In the genomic region with DNA sequence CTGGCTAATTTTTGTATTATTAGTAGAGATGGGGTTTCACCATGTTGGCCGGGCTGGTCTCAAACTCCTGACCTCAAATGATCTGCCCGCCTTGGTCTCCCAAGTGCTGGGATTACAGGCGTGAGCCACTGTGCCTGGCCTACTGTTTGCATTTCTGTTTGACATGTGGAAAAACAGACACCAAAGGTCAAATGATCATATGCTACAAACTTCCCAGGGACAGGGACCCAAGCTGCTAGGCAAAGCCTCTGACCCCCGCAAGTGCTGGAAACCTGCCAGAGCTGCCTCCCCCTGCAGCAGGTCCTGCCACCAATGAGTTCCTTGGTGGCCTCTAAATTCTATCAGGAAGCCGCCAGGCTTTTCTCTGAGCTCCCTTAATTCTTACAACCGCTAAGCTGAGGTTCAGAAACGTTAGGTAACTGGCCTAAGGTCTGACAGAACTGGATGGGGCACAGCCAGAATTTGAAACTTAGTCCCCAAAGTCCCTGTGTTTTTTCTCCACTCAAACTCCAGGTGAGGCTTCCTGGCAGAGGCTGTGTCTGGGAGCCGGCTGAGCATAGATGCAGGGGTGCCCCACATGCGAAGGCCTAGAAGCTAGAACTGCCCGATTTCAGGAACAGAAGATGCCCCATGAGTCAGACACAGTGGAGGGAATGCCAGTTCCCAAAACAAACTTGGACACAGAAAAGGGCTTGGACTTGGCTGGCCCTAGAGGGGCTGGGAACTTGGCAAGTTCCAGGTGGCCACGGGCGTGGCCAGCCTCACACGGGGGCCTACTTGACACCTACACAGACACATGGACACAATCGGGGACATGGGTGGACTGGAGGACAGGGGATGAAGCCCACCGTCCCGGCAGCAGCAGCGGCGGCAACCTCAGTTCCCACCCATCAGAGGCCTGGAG, we compare ENCODE assay signal across 10 cellular contexts. TPM values are rescaled to one million over a fixed set of nuclear protein-coding genes. Genes with fewer than 3 reads are reported as not detected.
DNase-seq lines count a peak whose midpoint lies in the region; ATAC-seq and TF ChIP-seq lines count a peak whose summit lies in the region.
"Had no signal": no experiment of that assay in that cellular context is flagged by ENCODE, and none has a peak within 500 bp of the region (broad histone marks: within the 10 kb centered on the region; RNA-seq: fewer than 3 reads in every experiment).

No MANE protein-coding gene starts in this region.

- H3K27me3 Mint-ChIP-seq in glutamatergic neuron (ENCODE audit: unreplicated experiment): peaks cover 2% of the 10 kb centered on the region
- H3K27me3 Mint-ChIP-seq: stimulated activated naive CD8-positive, alpha-beta T cell treated with anti-CD3 and anti-CD28 coated beads, Interleukin-15, amount 100 ng/mL, for 72 hours had no signal

- DNase-seq in Peyer's patch: no peak
- peak; percentile 83 for DNase-seq in coronary artery (ENCODE audit: low spot score)
- DNase-seq in transverse colon: no peak
- no peak for DNase-seq in glutamatergic neuron
- DNase-seq in posterior vena cava (ENCODE audit: low spot score): no peak
- DNase-seq in omental fat pad (ENCODE audit: low spot score): no peak
- DNase-seq: NCI-H2107; SK-N-SH; stimulated activated naive CD8-positive, alpha-beta T cell treated with anti-CD3 and anti-CD28 coated beads, Interleukin-15, amount 100 ng/mL, for 72 hours had no signal

- H3K27ac Mint-ChIP-seq in glutamatergic neuron (ENCODE audit: unreplicated experiment): no peak overlapping the region

- H3K36me3 ChIP-seq in Peyer's patch (peaks cover 0 to 6% (median 0%) of the 10 kb centered on the region in 3 donors), mucosa of stomach (ENCODE audit: control insufficient read depth, insufficient read depth, low read length) (no peaks in the 10 kb centered on the region), transverse colon (no peaks in the 10 kb centered on the region)

- H3K9ac ChIP-seq in mucosa of stomach (ENCODE audit: low read length): peak overlapping the region; percentile 32
- H3K9ac ChIP-seq: SK-N-SH had no signal

- peaks cover 45% of the 10 kb centered on the region for H3K4me1 Mint-ChIP-seq in glutamatergic neuron (ENCODE audit: low read depth, unreplicated experiment)

- no peaks in the 10 kb centered on the region for H3K36me3 Mint-ChIP-seq in glutamatergic neuron (ENCODE audit: unreplicated experiment)

- H3K27ac ChIP-seq in Peyer's patch (peak overlapping the region; percentile 34 to 98 (median 72)), coronary artery (peak overlapping the region; percentile 76 to 89), transverse colon (peak overlapping the region; percentile 96 to 99 (median 98))

- no peak overlapping the region for H3K4me3 Mint-ChIP-seq in glutamatergic neuron (ENCODE audit: unreplicated experiment)
- H3K4me3 Mint-ChIP-seq: stimulated activated naive CD8-positive, alpha-beta T cell treated with anti-CD3 and anti-CD28 coated beads, Interleukin-15, amount 100 ng/mL, for 72 hours had no signal

- peaks cover 4 to 85% (median 23%) of the 10 kb centered on the region in 4 donors for H3K4me1 ChIP-seq in Peyer's patch
- H3K4me1 ChIP-seq in mucosa of stomach (ENCODE audit: control insufficient read depth, insufficient read depth, low read length): peaks cover 62% of the 10 kb centered on the region
- H3K4me1 ChIP-seq in transverse colon: peaks cover 51 to 92% (median 74%) of the 10 kb centered on the region in 4 donors

- H3K4me3 ChIP-seq in Peyer's patch: no peak overlapping the region
- H3K4me3 ChIP-seq in coronary artery: peak overlapping the region; percentile 39
- H3K4me3 ChIP-seq in mucosa of stomach (ENCODE audit: low read length): no peak overlapping the region
- no peak overlapping the region for H3K4me3 ChIP-seq in transverse colon

- H3K9me3 ChIP-seq in Peyer's patch (no peaks in the 10 kb centered on the region), mucosa of stomach (ENCODE audit: control insufficient read depth, low read length) (no peaks in the 10 kb centered on the region), transverse colon (no peaks in the 10 kb centered on the region)
- H3K9me3 ChIP-seq: SK-N-SH had no signal

- intact Hi-C loops in transverse colon (cut with DNase I; ENCODE audit: low total_unique reads) (no loop called here), posterior vena cava (cut with DNase I) (loop anchor here in 1 of 2 donors (10.0 kb wide), 1 partner anchor 105 kb away; a partner anchor contains a TSS)

- no peak for ATAC-seq in omental fat pad (ENCODE audit: low FRiP score)
- ATAC-seq: stimulated activated naive CD8-positive, alpha-beta T cell treated with anti-CD3 and anti-CD28 coated beads, Interleukin-15, amount 100 ng/mL, for 72 hours had no signal

- no peak for TF ChIP-seq POLR2A in Peyer's patch (IDR thresholded peaks at IDR 0.05)
- no peak for TF ChIP-seq POLR2A in transverse colon (IDR thresholded peaks at IDR 0.05)

- H3K27me3 ChIP-seq in Peyer's patch (no peaks in the 10 kb centered on the region), mucosa of stomach (ENCODE audit: control insufficient read depth, insufficient read depth, low read length) (no peaks in the 10 kb centered on the region), transverse colon (no peaks in the 10 kb centered on the region)

- WGBS in transverse colon (ENCODE audit: low coverage in 1 of 2), 2 donors: 57% methylated on average over 18 of the region's 18 CpGs; no CpG with 5 or more reads in 1 of the 2 donors

- H3K9me3 Mint-ChIP-seq in glutamatergic neuron (ENCODE audit: unreplicated experiment): peaks cover 2% of the 10 kb centered on the region
- H3K9me3 Mint-ChIP-seq: stimulated activated naive CD8-positive, alpha-beta T cell treated with anti-CD3 and anti-CD28 coated beads, Interleukin-15, amount 100 ng/mL, for 72 hours had no signal

- TF ChIP-seq EP300 in transverse colon (IDR thresholded peaks at IDR 0.05; ENCODE audit: low read depth): no peak

- in situ Hi-C loops in transverse colon (cut with MboI; ENCODE audit: low pct_ligation_motif_present in 1 of 4, low pct_unique_long_range_greater_than_20kb in 1 of 4, low sequenced_read_pairs in 3 of 4): loop anchor here in 1 of 4 donors (25.0 kb wide), 1 partner anchor 102 kb away; no protein-coding TSS in a partner anchor

- no peak for TF ChIP-seq CTCF in Peyer's patch (IDR thresholded peaks at IDR 0.05)
- TF ChIP-seq CTCF in coronary artery (IDR thresholded peaks at IDR 0.05): no peak
- no peak for TF ChIP-seq CTCF in transverse colon (IDR thresholded peaks at IDR 0.05)
- TF ChIP-seq CTCF in glutamatergic neuron (IDR thresholded peaks at IDR 0.05; ENCODE audit: partially characterized antibody, unreplicated experiment): no peak
- no peak for TF ChIP-seq CTCF in omental fat pad (IDR thresholded peaks at IDR 0.05)

RNA-seq across cellular contexts. Expression of a gene that starts 7.4 kb away (rescaled TPM):
- total RNA-seq in Peyer's patch: 100 to 1,000 TPM in 3 of 4 donors, 10 to 100 TPM in 1; 39.1 to 254 (median 114) TPM
- total RNA-seq in transverse colon: 100 to 1,000 TPM in 2 of 4 donors, 10 to 100 TPM in 2; 47.9 to 179 (median 106) TPM
- 402 TPM for total RNA-seq in glutamatergic neuron (ENCODE audit: unreplicated experiment)
- total RNA-seq in posterior vena cava: 10 to 100 TPM; 70.1 to 88.6 TPM
- total RNA-seq in omental fat pad: 100 to 1,000 TPM in 3 of 4 donors, 10 to 100 TPM in 1; 84.5 to 164 (median 112) TPM

RNA-seq across cellular contexts. Expression of a gene that starts 37.1 kb away (rescaled TPM):
- total RNA-seq in Peyer's patch (10 to 100 TPM; 39.1 to 56.1 (median 51.4) TPM), transverse colon (10 to 100 TPM; 18.7 to 88.4 (median 41.1) TPM), glutamatergic neuron (ENCODE audit: unreplicated experiment) (81.0 TPM), posterior vena cava (10 to 100 TPM; 42.9 to 49.7 TPM), omental fat pad (10 to 100 TPM; 41.2 to 86.4 (median 48.6) TPM)
